Comparison of ENCODE assay signal across 21 cellular contexts in the genomic region with DNA sequence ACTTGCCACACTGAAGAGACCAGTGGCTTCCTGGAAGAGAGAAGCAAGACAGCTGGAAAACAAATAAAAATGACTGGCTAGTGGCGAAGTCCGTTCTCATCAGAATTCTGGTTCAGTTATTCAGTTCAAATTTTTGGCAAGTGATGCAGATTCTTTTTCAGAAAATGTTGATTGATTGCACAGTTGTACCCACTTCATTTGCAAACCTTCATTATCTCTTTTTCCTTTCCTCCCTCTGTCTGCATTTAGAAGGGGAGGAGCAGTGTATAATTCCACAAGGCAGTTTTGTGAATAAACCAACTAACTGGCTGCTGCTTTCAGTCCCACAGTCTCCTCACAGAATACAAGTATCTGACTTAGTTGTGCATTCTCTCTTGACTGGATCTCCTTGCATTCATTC.
"Had no signal": no experiment of that assay in that cellular context is flagged by ENCODE, and none has a peak within 500 bp of the region (broad histone marks: within the 10 kb centered on the region; RNA-seq: fewer than 3 reads in every experiment).

No MANE protein-coding gene starts in this region.

- H3K27ac ChIP-seq: colonic mucosa, epithelial cell of prostate, esophagus squamous epithelium, gastrocnemius medialis, heart right ventricle, left lung, lower lobe of right lung had no signal

- H3K4me1 ChIP-seq: colonic mucosa, esophagus squamous epithelium, gastrocnemius medialis, left lung, lower lobe of right lung had no signal

- H3K9me3 ChIP-seq: colonic mucosa, esophagus squamous epithelium, gastrocnemius medialis, heart right ventricle, left lung, lower lobe of right lung, mucosa of descending colon had no signal

- H3K36me3 ChIP-seq: colonic mucosa, esophagus squamous epithelium, gastrocnemius medialis, heart right ventricle, left lung, lower lobe of right lung had no signal

- H3K4me3 ChIP-seq: colonic mucosa, esophagus squamous epithelium, gastrocnemius medialis, heart right ventricle, left lung, lower lobe of right lung, mucosa of descending colon had no signal

- H3K27me3 ChIP-seq: colonic mucosa, esophagus squamous epithelium, gastrocnemius medialis, heart right ventricle, left lung had no signal

- DNase-seq: colonic mucosa; cortex of kidney; effector CD8-positive, alpha-beta T cell; effector memory CD8-positive, alpha-beta T cell; endodermal cell; erythroblast; esophagus squamous epithelium; foreskin fibroblast; foreskin melanocyte; gastrocnemius medialis; glutamatergic neuron; head of caudate nucleus; heart right ventricle; hippocampal formation; left cardiac atrium; left lung; left ventricle myocardium superior; lower lobe of right lung; mesenchymal stem cell; mucosa of descending colon had no signal
